1 cellular context compared by ENCODE assay signal in the genomic region with DNA sequence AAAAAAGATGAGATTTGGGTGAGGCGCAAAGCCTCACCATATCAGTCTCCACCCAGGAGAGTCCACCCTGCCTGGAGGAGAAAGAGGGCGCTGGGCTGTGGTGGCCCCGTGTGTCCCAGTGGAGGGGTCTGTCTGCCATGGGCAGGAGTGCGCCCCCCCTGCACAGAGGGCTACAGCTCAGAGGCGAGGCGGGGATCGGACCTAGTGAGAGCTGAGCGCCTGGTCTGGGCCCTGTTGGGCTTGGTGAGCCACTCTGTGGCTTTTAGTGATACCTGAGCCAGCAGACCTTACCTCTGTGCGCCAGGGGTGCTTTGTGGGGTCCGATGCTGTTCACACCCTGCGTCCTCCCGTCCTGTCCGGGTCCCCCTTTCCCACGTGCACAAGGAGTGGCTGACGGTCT.
TF ChIP-seq lines count a peak whose summit lies in the region.

No MANE protein-coding gene starts in this region.

TF ChIP-seq in H1, 55 proteins besides CTCF, POLR2A, EP300 and RAD21:
- TF ChIP-seq YY1 (IDR thresholded peaks at IDR 0.05; ENCODE audit: low read depth, low read length): no peak
- TF ChIP-seq RBBP5 (IDR thresholded peaks at IDR 0.05; ENCODE audit: borderline replicate concordance, low read depth, low read length): no peak
- TF ChIP-seq HDAC2 (IDR thresholded peaks at IDR 0.05; ENCODE audit: borderline replicate concordance in 1 of 2, low read depth in 2 of 2, low read length in 2 of 2): no peak
- TF ChIP-seq POU5F1 (IDR thresholded peaks at IDR 0.05; ENCODE audit: low read depth, low read length): no peak
- TF ChIP-seq SIX5 (IDR thresholded peaks at IDR 0.05; ENCODE audit: low read depth, low read length): no peak
- no peak for TF ChIP-seq HDAC6 (IDR thresholded peaks at IDR 0.05; ENCODE audit: low read depth, low read length)
- TF ChIP-seq, protein P1, sequence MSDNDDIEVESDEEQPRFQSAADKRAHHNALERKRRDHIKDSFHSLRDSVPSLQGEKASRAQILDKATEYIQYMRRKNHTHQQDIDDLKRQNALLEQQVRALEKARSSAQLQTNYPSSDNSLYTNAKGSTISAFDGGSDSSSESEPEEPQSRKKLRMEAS (IDR thresholded peaks at IDR 0.05): no peak
- no peak for TF ChIP-seq MAFK (IDR thresholded peaks at IDR 0.05; ENCODE audit: low read depth, low read length)
- TF ChIP-seq KDM1A (IDR thresholded peaks at IDR 0.05; ENCODE audit: borderline replicate concordance, low read length): no peak
- no peak for TF ChIP-seq EZH2 (IDR thresholded peaks at IDR 0.05; ENCODE audit: low read depth, low read length, severe bottlenecking)
- TF ChIP-seq BCL11A (IDR thresholded peaks at IDR 0.05; ENCODE audit: low read depth in 2 of 2, low read length in 2 of 2): no peak
TF ChIP-seq in H1: peak in this region for 0.
